ENCODE assay signal across 15 cellular contexts in the genomic region with DNA sequence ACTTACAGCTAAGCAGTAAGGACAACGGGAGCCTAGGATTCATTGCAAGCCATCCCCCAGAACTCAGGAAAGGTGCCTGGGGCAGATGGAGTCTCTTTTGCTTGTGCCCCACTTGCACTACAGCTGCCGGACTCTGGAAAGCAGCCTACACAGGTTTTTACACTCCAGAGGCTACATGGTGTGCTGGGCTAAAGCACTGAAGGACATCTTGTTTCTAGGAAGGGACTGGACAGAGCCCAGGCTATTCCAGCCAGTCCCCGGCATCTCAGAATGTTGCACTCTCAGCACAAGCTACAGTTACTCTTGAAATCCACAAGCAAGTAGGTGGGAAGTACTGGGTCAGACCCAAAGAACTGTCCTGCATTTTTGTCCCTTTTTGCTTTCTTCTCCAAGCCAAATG.
DNase-seq lines count a peak whose midpoint lies in the region; ATAC-seq and TF ChIP-seq lines count a peak whose summit lies in the region.
"Had no signal": no experiment of that assay in that cellular context is flagged by ENCODE, and none has a peak within 500 bp of the region (broad histone marks: within the 10 kb centered on the region; RNA-seq: fewer than 3 reads in every experiment).

No MANE protein-coding gene starts in this region.

- no peak overlapping the region for H4K12ac ChIP-seq in trophoblast cell (ENCODE audit: low read depth, low read length)

- H2BK120ac ChIP-seq in trophoblast cell (ENCODE audit: insufficient read depth, low read length, poor library complexity) = no peak overlapping the region

- H3K9ac ChIP-seq in trophoblast cell (ENCODE audit: low read length) (peak overlapping the region; percentile 27), subcutaneous abdominal adipose tissue (ENCODE audit: low read length in 5 of 5) (no peak overlapping the region)
- H3K9ac ChIP-seq: BLaER1 treated with 17β-estradiol and CSF1 and Interleukin-3, amounts not matched to agents 10 nM and 100 nM had no signal

- no peak for DNase-seq in Right ventricle myocardium superior
- no peak for DNase-seq in right atrium auricular region (ENCODE audit: low spot score)
- no peak for DNase-seq in trophoblast cell
- no peak for DNase-seq in T-helper 2 cell
- DNase-seq: Calu3; CD8-positive, alpha-beta T cell; DMS79 treated with DMSO at 0.1 percent for 48 hours; GF-D8; H9 had no signal

- TF ChIP-seq EP300 in gastroesophageal sphincter (IDR thresholded peaks at IDR 0.05) = no peak

- H3K27ac ChIP-seq in right atrium auricular region = no peak overlapping the region
- no peak overlapping the region for H3K27ac ChIP-seq in gastroesophageal sphincter
- H3K27ac ChIP-seq in trophoblast cell (ENCODE audit: low read depth, low read length) = no peak overlapping the region
- peak overlapping the region; percentile 32 for H3K27ac ChIP-seq in subcutaneous abdominal adipose tissue (ENCODE audit: low read depth, low read length)
- H3K27ac ChIP-seq: BLaER1 treated with 17β-estradiol and CSF1 and Interleukin-3, amounts not matched to agents 10 nM and 100 nM; HL-60 had no signal

- no peak for TF ChIP-seq POLR2A in gastroesophageal sphincter (IDR thresholded peaks at IDR 0.05)

- intact Hi-C loops in Right ventricle myocardium superior (cut with DNase I) = no loop called here

- 40 to 80% methylated on average over 1 to 3 of the region's 3 CpGs for WGBS in gastroesophageal sphincter (ENCODE audit: low coverage in 1 of 2), 2 donors
- no CpG with 5 or more reads among the region's 3 CpGs for WGBS in trophoblast cell (ENCODE audit: extremely low coverage, insufficient coverage, insufficient read length)

- H3K4me3 ChIP-seq in right atrium auricular region (no peak overlapping the region), gastroesophageal sphincter (no peak overlapping the region), trophoblast cell (ENCODE audit: low read depth, low read length) (no peak overlapping the region), subcutaneous abdominal adipose tissue (ENCODE audit: low read depth in 1 of 5, low read length in 5 of 5) (no peak overlapping the region)
- H3K4me3 ChIP-seq: BLaER1 treated with 17β-estradiol and CSF1 and Interleukin-3, amounts not matched to agents 10 nM and 100 nM had no signal

- H3K27me3 ChIP-seq in right atrium auricular region (no peaks in the 10 kb centered on the region), gastroesophageal sphincter (no peaks in the 10 kb centered on the region), trophoblast cell (ENCODE audit: insufficient read depth, low read length) (no peaks in the 10 kb centered on the region), subcutaneous abdominal adipose tissue (ENCODE audit: control insufficient read depth in 5 of 5, insufficient read depth in 4 of 5, low read length in 5 of 5) (no peaks in the 10 kb centered on the region)
- H3K27me3 ChIP-seq: BLaER1 treated with 17β-estradiol and CSF1 and Interleukin-3, amounts not matched to agents 10 nM and 100 nM had no signal

- no peak overlapping the region for H3K4me2 ChIP-seq in trophoblast cell (ENCODE audit: low read length)
- H3K4me2 ChIP-seq: BLaER1 treated with 17β-estradiol and CSF1 and Interleukin-3, amounts not matched to agents 10 nM and 100 nM had no signal

- ATAC-seq in Right ventricle myocardium superior (ENCODE audit: poor library complexity) (peak; percentile 9), gastroesophageal sphincter (peak; percentile 36), HG02571 (IDR thresholded peaks at IDR 0.05; ENCODE audit: unreplicated experiment) (no peak), GM18907 (IDR thresholded peaks at IDR 0.05; ENCODE audit: unreplicated experiment) (no peak)
- ATAC-seq: CD8-positive, alpha-beta T cell had no signal

- H3K79me2 ChIP-seq in trophoblast cell (ENCODE audit: control insufficient read depth, insufficient read depth, low read length, poor library complexity) = no peaks in the 10 kb centered on the region

- TF ChIP-seq CTCF in right atrium auricular region (IDR thresholded peaks at IDR 0.05) = no peak
- no peak for TF ChIP-seq CTCF in gastroesophageal sphincter (IDR thresholded peaks at IDR 0.05)

- no peak overlapping the region for H3K4ac ChIP-seq in trophoblast cell (ENCODE audit: low read depth, low read length)

- H2BK12ac ChIP-seq in trophoblast cell (ENCODE audit: low read length) = no peak overlapping the region

- no peak overlapping the region for H4K8ac ChIP-seq in trophoblast cell (ENCODE audit: low read depth, low read length)

- H3K23ac ChIP-seq in trophoblast cell (ENCODE audit: low read length) = peak overlapping the region; percentile 97

- no peak overlapping the region for H2AK5ac ChIP-seq in trophoblast cell (ENCODE audit: low read length)

- H3K4me1 ChIP-seq in right atrium auricular region (peaks cover 0 to 6% of the 10 kb centered on the region in 2 donors), gastroesophageal sphincter (peaks cover 0 to 16% (median 4%) of the 10 kb centered on the region in 3 donors), trophoblast cell (ENCODE audit: control insufficient read depth in 1 of 2, insufficient read depth in 2 of 2, low read length in 2 of 2) (peaks cover 2 to 6% of the 10 kb centered on the region in 2 experiments), subcutaneous abdominal adipose tissue (ENCODE audit: control insufficient read depth in 5 of 5, insufficient read depth in 5 of 5, low read length in 5 of 5) (peaks cover 2 to 39% (median 34%) of the 10 kb centered on the region in 5 donors)

- H3K18ac ChIP-seq in trophoblast cell (ENCODE audit: low read length) = no peak overlapping the region

- H3K36me3 ChIP-seq in right atrium auricular region = no peaks in the 10 kb centered on the region
- H3K36me3 ChIP-seq in gastroesophageal sphincter = no peaks in the 10 kb centered on the region
- H3K36me3 ChIP-seq in trophoblast cell (ENCODE audit: control insufficient read depth in 1 of 2, insufficient read depth in 2 of 2, low read length in 2 of 2) = no peaks in the 10 kb centered on the region
- H3K36me3 ChIP-seq in subcutaneous abdominal adipose tissue (ENCODE audit: control insufficient read depth in 5 of 5, insufficient read depth in 5 of 5, low read length in 5 of 5) = no peaks in the 10 kb centered on the region
- H3K36me3 ChIP-seq: BLaER1 treated with 17β-estradiol and CSF1 and Interleukin-3, amounts not matched to agents 10 nM and 100 nM had no signal

- H2BK5ac ChIP-seq in trophoblast cell (ENCODE audit: low read depth, low read length, poor library complexity) = no peak overlapping the region

- H3K9me3 ChIP-seq in right atrium auricular region (no peaks in the 10 kb centered on the region), gastroesophageal sphincter (no peaks in the 10 kb centered on the region), trophoblast cell (ENCODE audit: insufficient read depth, low read depth, low read length) (no peaks in the 10 kb centered on the region), subcutaneous abdominal adipose tissue (ENCODE audit: control insufficient read depth in 5 of 5, low read length in 5 of 5) (no peaks in the 10 kb centered on the region)

- H4K91ac ChIP-seq in trophoblast cell (ENCODE audit: low read depth, low read length) = no peak overlapping the region

- peaks cover 2% of the 10 kb centered on the region for H3K79me1 ChIP-seq in trophoblast cell (ENCODE audit: low read length)

- no peak overlapping the region for H3K14ac ChIP-seq in trophoblast cell (ENCODE audit: low read length)

- no peak overlapping the region for H2AFZ ChIP-seq in trophoblast cell (ENCODE audit: insufficient read depth, low read length, poor library complexity)

Comparison
In these comparisons a context has a peak if more than half of its experiments do, and no peak if none do; other contexts are left out.
1. ATAC-seq: peak in Right ventricle myocardium superior (single experiment) and gastroesophageal sphincter (single experiment); none in HG02571 (single experiment) and GM18907 (single experiment).